ENCODE assay signal across 17 cellular contexts in genomic region chr2:11790228-11790627, GRCh38. TPM values are rescaled to one million over a fixed set of nuclear protein-coding genes. Genes with fewer than 3 reads are reported as not detected.
DNase-seq lines count a peak whose midpoint lies in the region; ATAC-seq, FAIRE-seq and TF ChIP-seq lines count a peak whose summit lies in the region.
"Had no signal": no experiment of that assay in that cellular context is flagged by ENCODE, and none has a peak within 500 bp of the region (broad histone marks: within the 10 kb centered on the region; RNA-seq: fewer than 3 reads in every experiment).

No MANE protein-coding gene starts in this region.

- no peaks in the 10 kb centered on the region for H3K27me3 ChIP-seq in Karpas-422 (ENCODE audit: low read length)
- H3K27me3 ChIP-seq: BLaER1 had no signal

- H3K79me2 ChIP-seq in Karpas-422 (ENCODE audit: low read length): no peaks in the 10 kb centered on the region

- peak; percentile 38 for FAIRE-seq in GM12891 (lab: Jason Lieb, UNC)
- FAIRE-seq: G401.6, GM12892, HepG2 had no signal

- peaks cover 100% of the 10 kb centered on the region for H3K36me3 Mint-ChIP-seq in stimulated activated effector memory CD8-positive, alpha-beta T cell treated with anti-CD3 and anti-CD28 coated beads, Interleukin-12 subunit alpha, Interleukin-12 subunit beta, amount 100 ng/mL, for 72 hours

- TF ChIP-seq POLR2A in GM12891 (IDR thresholded peaks at IDR 0.05; ENCODE audit: low read depth, low read length): no peak

- no peaks in the 10 kb centered on the region for H3K9me3 ChIP-seq in Karpas-422 (ENCODE audit: low read length)
- H3K9me3 ChIP-seq: Caco-2 had no signal

- no peak overlapping the region for H3K27ac ChIP-seq in Karpas-422 (ENCODE audit: low read length)
- H3K27ac ChIP-seq: 22Rv1, BLaER1 had no signal

- no peak overlapping the region for H3K4me2 ChIP-seq in Karpas-422 (ENCODE audit: low read depth, low read length, poor library complexity, severe bottlenecking)
- H3K4me2 ChIP-seq: BLaER1 had no signal

- no peaks in the 10 kb centered on the region for H3K4me1 ChIP-seq in Karpas-422 (ENCODE audit: low read length)
- H3K4me1 ChIP-seq: BLaER1, Caco-2 had no signal

- peaks cover 23% of the 10 kb centered on the region for H3K4me1 Mint-ChIP-seq in stimulated activated effector memory CD8-positive, alpha-beta T cell treated with anti-CD3 and anti-CD28 coated beads, Interleukin-12 subunit alpha, Interleukin-12 subunit beta, amount 100 ng/mL, for 72 hours

- no peak overlapping the region for H3K4me3 Mint-ChIP-seq in stimulated activated effector memory CD8-positive, alpha-beta T cell treated with anti-CD3 and anti-CD28 coated beads, Interleukin-12 subunit alpha, Interleukin-12 subunit beta, amount 100 ng/mL, for 72 hours
- H3K4me3 Mint-ChIP-seq: CD8-positive, alpha-beta memory T cell had no signal

- peak; percentile 77 for ATAC-seq in stimulated activated effector memory CD8-positive, alpha-beta T cell treated with anti-CD3 and anti-CD28 coated beads, Interleukin-12 subunit alpha, Interleukin-12 subunit beta, amount 100 ng/mL, for 72 hours
- ATAC-seq: HCT116, HepG2 had no signal

- no peak overlapping the region for H2AFZ ChIP-seq in Karpas-422 (ENCODE audit: low read length)

- H3K9me2 ChIP-seq in Karpas-422 (replicated peaks; ENCODE audit: insufficient read depth, low read length): no peaks in the 10 kb centered on the region

- no peaks in the 10 kb centered on the region for H3K36me3 ChIP-seq in Karpas-422 (ENCODE audit: insufficient read depth, low read length)

- no peaks in the 10 kb centered on the region for H3K9me3 Mint-ChIP-seq in stimulated activated effector memory CD8-positive, alpha-beta T cell treated with anti-CD3 and anti-CD28 coated beads, Interleukin-12 subunit alpha, Interleukin-12 subunit beta, amount 100 ng/mL, for 72 hours
- H3K9me3 Mint-ChIP-seq: CD8-positive, alpha-beta memory T cell had no signal

- no peak overlapping the region for H3K27ac Mint-ChIP-seq in stimulated activated effector memory CD8-positive, alpha-beta T cell treated with anti-CD3 and anti-CD28 coated beads, Interleukin-12 subunit alpha, Interleukin-12 subunit beta, amount 100 ng/mL, for 72 hours

- H4K20me1 ChIP-seq in Karpas-422 (ENCODE audit: insufficient read depth, low read depth, low read length): no peaks in the 10 kb centered on the region

- no peak overlapping the region for H3K9ac ChIP-seq in Karpas-422 (ENCODE audit: low read length)
- H3K9ac ChIP-seq: BLaER1 had no signal

- no peak overlapping the region for H3K4me3 ChIP-seq in Karpas-422 (ENCODE audit: low read length)
- H3K4me3 ChIP-seq: BLaER1 had no signal

- DNase-seq in DMS79 treated with DMSO at 0.1 percent for 48 hours (lab: John Stamatoyannopoulos, UW) (peak; percentile 26), DMS79 (lab: John Stamatoyannopoulos, UW) (no peak), GM12891 (ENCODE audit: insufficient read length, low spot score) (no peak), cerebellar cortex (ENCODE audit: low spot score) (peak; percentile 17), NCI-H1105 treated with DMSO at 0.1 percent for 48 hours (lab: John Stamatoyannopoulos, UW) (no peak), Karpas-422 (no peak)
- DNase-seq in stimulated activated effector memory CD8-positive, alpha-beta T cell treated with anti-CD3 and anti-CD28 coated beads, Interleukin-12 subunit alpha, Interleukin-12 subunit beta, amount 100 ng/mL, for 72 hours (ENCODE audit: low spot score in 2 of 2): no peak
- DNase-seq in effector CD8-positive, alpha-beta T cell (lab: John Stamatoyannopoulos, UW): no peak
- DNase-seq: Caco-2; CD8-positive, alpha-beta memory T cell; DMS53 had no signal

TF ChIP-seq in GM12891, 5 proteins besides CTCF, POLR2A, EP300 and RAD21:
- TF ChIP-seq POU2F2 (IDR thresholded peaks at IDR 0.05; ENCODE audit: low read depth, low read length): no peak
- TF ChIP-seq SPI1 (IDR thresholded peaks at IDR 0.05; ENCODE audit: low read depth, low read length): no peak
- TF ChIP-seq PAX5 (IDR thresholded peaks at IDR 0.05; ENCODE audit: insufficient read depth, low read length, severe bottlenecking): no peak
- TF ChIP-seq TAF1 (IDR thresholded peaks at IDR 0.05; ENCODE audit: low read depth, low read length): no peak
- TF ChIP-seq POLR2AphosphoS5 (IDR thresholded peaks at IDR 0.05; ENCODE audit: low read depth, low read length): no peak

RNA-seq across cellular contexts. Expression of gene LPIN1, which starts 43.8 kb away (rescaled TPM):
- 11.1 TPM for polyA plus RNA-seq in GM12891 (2012; ENCODE audit: low read depth, missing spikeins)
- total RNA-seq in Karpas-422 (2014; rRNA removed; shearing (Covaris generic); ENCODE audit: low replicate concordance): 4.9 and 10.8 TPM in 2 replicates

Comparison
In these comparisons a context has a peak if more than half of its experiments do, and no peak if none do; other contexts are left out.
1. DNase-seq: peak in DMS79 treated with DMSO at 0.1 percent for 48 hours (single experiment) and cerebellar cortex (single experiment); none in DMS79 (single experiment), GM12891 (single experiment), stimulated activated effector memory CD8-positive, alpha-beta T cell treated with anti-CD3 and anti-CD28 coated beads, Interleukin-12 subunit alpha, Interleukin-12 subunit beta, amount 100 ng/mL, for 72 hours (0 of 2), NCI-H1105 treated with DMSO at 0.1 percent for 48 hours (single experiment), Karpas-422 (single experiment) and effector CD8-positive, alpha-beta T cell (single experiment).